ENCODE assay signal across 21 cellular contexts in the genomic region with DNA sequence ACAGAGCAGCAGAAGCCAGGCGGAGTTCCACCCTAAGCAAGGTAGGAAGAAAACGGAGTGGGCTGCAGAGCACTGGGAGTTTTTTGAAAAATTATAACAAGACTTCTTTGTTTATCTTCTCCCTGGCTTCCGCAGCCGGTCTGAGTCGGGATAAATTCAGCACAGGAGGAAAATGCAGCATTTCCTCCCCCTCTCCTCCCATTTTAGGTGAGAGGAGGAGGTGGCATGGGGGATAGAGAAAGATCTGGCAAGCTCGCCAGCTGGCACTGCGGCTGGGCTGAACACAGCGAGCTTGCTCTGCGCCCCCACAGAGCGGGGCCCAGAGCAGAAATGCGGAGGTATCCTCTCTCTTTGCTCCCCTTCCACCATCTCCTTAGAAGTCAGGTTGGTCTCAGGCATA. TPM values are rescaled to one million over a fixed set of nuclear protein-coding genes. Genes with fewer than 3 reads are reported as not detected.
DNase-seq lines count a peak whose midpoint lies in the region; ATAC-seq and TF ChIP-seq lines count a peak whose summit lies in the region.
"Had no signal": no experiment of that assay in that cellular context is flagged by ENCODE, and none has a peak within 500 bp of the region (broad histone marks: within the 10 kb centered on the region; RNA-seq: fewer than 3 reads in every experiment).

No MANE protein-coding gene starts in this region.

- H3K4me3 Mint-ChIP-seq in CD4-positive, alpha-beta T cell: no peak overlapping the region
- H3K4me3 Mint-ChIP-seq: CD14-positive monocyte had no signal

- H3K79me2 ChIP-seq in GM23248 (ENCODE audit: insufficient read depth): no peaks in the 10 kb centered on the region

- no peaks in the 10 kb centered on the region for H3K36me3 Mint-ChIP-seq in CD4-positive, alpha-beta T cell (ENCODE audit: low read depth)
- H3K36me3 Mint-ChIP-seq: CD14-positive monocyte had no signal

- in situ Hi-C loops in GM23248 (cut with MboI) (no loop called here), ACHN (cut with HindIII; ENCODE audit: low pct_ligation_motif_present, low pct_unique_long_range_greater_than_20kb, low sequenced_read_pairs) (no loop called here)

- no peaks in the 10 kb centered on the region for H4K20me1 ChIP-seq in GM23248 (ENCODE audit: insufficient read depth)

- POLR2A ChIA-PET in CD4-positive, alpha-beta T cell (lab: Charles Lee): no interaction called here

- H3F3A ChIP-seq in GM23248 (ENCODE audit: insufficient read depth): peaks cover 41% of the 10 kb centered on the region

- H3K4me2 ChIP-seq in GM23248 (ENCODE audit: unreplicated experiment): no peak overlapping the region
- H3K4me2 ChIP-seq: A549 had no signal

- H3K4me1 Mint-ChIP-seq in CD4-positive, alpha-beta T cell (ENCODE audit: low read depth): peaks cover 38% of the 10 kb centered on the region

- no peaks in the 10 kb centered on the region for H3K9me2 ChIP-seq in GM23248 (ENCODE audit: insufficient read depth)

- peaks cover 55% of the 10 kb centered on the region for H3K4me1 ChIP-seq in GM23248 (ENCODE audit: insufficient read depth)
- H3K4me1 ChIP-seq: A549 had no signal

- intact Hi-C loops in CD4-positive, alpha-beta T cell (cut with DNase I, micrococcal nuclease): no loop called here
- intact Hi-C loops in sciatic nerve (cut with DNase I): no loop called here

- H3K9me3 ChIP-seq in CD4-positive, alpha-beta T cell (ENCODE audit: control insufficient read depth, low read length): no peaks in the 10 kb centered on the region
- no peaks in the 10 kb centered on the region for H3K9me3 ChIP-seq in GM23248 (ENCODE audit: low read depth)
- H3K9me3 ChIP-seq: A549 had no signal

- CTCF ChIA-PET in CD4-positive, alpha-beta T cell (lab: Charles Lee): no interaction called here

- H2AFZ ChIP-seq in GM23248: no peak overlapping the region

- no peak overlapping the region for H3K27ac ChIP-seq in CD4-positive, alpha-beta T cell (ENCODE audit: low read depth, low read length)
- H3K27ac ChIP-seq in layer of hippocampus (ENCODE audit: low read depth, low read length) (peak overlapping the region; percentile 27), GM23248 (no peak overlapping the region)
- H3K27ac ChIP-seq: A549 had no signal

- H3K4me3 ChIP-seq in GM23248: no peak overlapping the region
- H3K4me3 ChIP-seq: A549, K562 had no signal

- DNase-seq in CD4-positive, alpha-beta T cell: no peak
- DNase-seq in cerebellar cortex (ENCODE audit: low spot score): peak; percentile 14
- DNase-seq in sciatic nerve (ENCODE audit: low spot score): no peak
- no peak for DNase-seq in NCI-H146 (lab: John Stamatoyannopoulos, UW)
- no peak for DNase-seq in GM23248
- DNase-seq in A172 (ENCODE audit: low spot score): no peak
- DNase-seq in ACHN: no peak
- DNase-seq: EL, HCEC 1CT, NCI-H1417, NCI-H2029, NCI-H2171, NCI-H446 treated with DMSO at 0.1 percent for 48 hours, NCI-H748 treated with DMSO at 0.1 percent for 48 hours, OCI-M1, RPMI8226, SIG-M5 had no signal

- no peak for ATAC-seq in CD4-positive, alpha-beta T cell (ENCODE audit: poor library complexity)
- peak; percentile 16 for ATAC-seq in sciatic nerve
- ATAC-seq: A549, K562 had no signal

- TF ChIP-seq CTCF in CD4-positive, alpha-beta T cell (IDR thresholded peaks at IDR 0.05): no peak

- no peaks in the 10 kb centered on the region for H3K27me3 Mint-ChIP-seq in CD4-positive, alpha-beta T cell

- peak overlapping the region; percentile 21 for H3K27ac Mint-ChIP-seq in CD4-positive, alpha-beta T cell

- H3K36me3 ChIP-seq in GM23248 (ENCODE audit: low read depth): no peaks in the 10 kb centered on the region

- H3K9me3 Mint-ChIP-seq in CD4-positive, alpha-beta T cell: no peaks in the 10 kb centered on the region

- no peak overlapping the region for H3K9ac ChIP-seq in GM23248

- 93 to 97% methylated on average over 11 of the region's 11 CpGs for WGBS in GM23248 (ENCODE audit: low coverage in 1 of 2, low lambda C conversion rate in 2 of 2, missing lambda C conversion rate in 2 of 2), 2 experiments

- no peaks in the 10 kb centered on the region for H3K27me3 ChIP-seq in CD4-positive, alpha-beta T cell (ENCODE audit: control insufficient read depth, insufficient read depth, low read length)
- no peaks in the 10 kb centered on the region for H3K27me3 ChIP-seq in layer of hippocampus (ENCODE audit: control insufficient read depth, insufficient read depth, low read length)
- H3K27me3 ChIP-seq in GM23248 (replicated peaks; ENCODE audit: insufficient read depth): no peaks in the 10 kb centered on the region

RNA-seq across cellular contexts. Expression of a gene that starts 17.7 kb away (rescaled TPM):
- under 1 TPM; 0.17 to 0.19 TPM for total RNA-seq in CD4-positive, alpha-beta T cell
- total RNA-seq in sciatic nerve: 0.31 TPM
- total RNA-seq in GM23248 (2014; rRNA removed; shearing (Covaris generic)): not detected in 2 replicates
- 0.16 and 0.27 TPM in 2 replicates for polyA plus RNA-seq in GM23248 (2016; fragmentation: Nextera tagmentation; extraction: Ambion mirVana)
- total RNA-seq in A172 (2014; rRNA removed; shearing (Covaris generic)): not detected in 2 replicates
- total RNA-seq: K562 had no signal
- polyA plus RNA-seq: A549, CD14-positive monocyte, K562 had no signal
